Comparison of ENCODE assay signal across 14 cellular contexts in genomic region chr3:106068386-106068785, GRCh38.
DNase-seq lines count a peak whose midpoint lies in the region; ATAC-seq and TF ChIP-seq lines count a peak whose summit lies in the region.
"Had no signal": no experiment of that assay in that cellular context is flagged by ENCODE, and none has a peak within 500 bp of the region (broad histone marks: within the 10 kb centered on the region; RNA-seq: fewer than 3 reads in every experiment).

No MANE protein-coding gene starts in this region.

- no peak overlapping the region for H3K4me3 ChIP-seq in AG10803 (ENCODE audit: low read length)
- H3K4me3 ChIP-seq: BLaER1, neural progenitor cell had no signal

- DNase-seq in AG10803 (ENCODE audit: low read depth) (peak; percentile 23), astrocyte of the hippocampus (ENCODE audit: low read depth, low spot score) (peak; percentile 49), medulla oblongata (ENCODE audit: extremely low spot score) (peak; percentile 13), DMS53 treated with DMSO at 0.1 percent for 48 hours (lab: John Stamatoyannopoulos, UW; ENCODE audit: unreplicated experiment) (no peak), NCI-H1105 treated with DMSO at 0.1 percent for 48 hours (lab: John Stamatoyannopoulos, UW) (no peak), NCI-H524 (lab: John Stamatoyannopoulos, UW) (no peak)
- DNase-seq: activated effector memory CD4-positive, alpha-beta T cell treated with Interleukin-2 at 50 U/mL for 16 hours; NCI-H1417 treated with DMSO at 0.1 percent for 48 hours; NCI-H69; SHP77 treated with DMSO at 0.1 percent for 48 hours had no signal

- no peak for TF ChIP-seq CTCF in AG10803 (conservative IDR thresholded peaks at IDR 0.05; ENCODE audit: low read length)

- ATAC-seq in HG03196 (IDR thresholded peaks at IDR 0.05; ENCODE audit: unreplicated experiment), result peak; percentile 14
- no peak for ATAC-seq in GM21529 (IDR thresholded peaks at IDR 0.05; ENCODE audit: unreplicated experiment)

Comparison
In these comparisons a context has a peak if more than half of its experiments do, and no peak if none do; other contexts are left out.
1. DNase-seq: peak in AG10803 (single experiment), astrocyte of the hippocampus (single experiment) and medulla oblongata (single experiment); none in DMS53 treated with DMSO at 0.1 percent for 48 hours (single experiment), NCI-H1105 treated with DMSO at 0.1 percent for 48 hours (single experiment) and NCI-H524 (0 of 2).